ENCODE assay signal across 28 cellular contexts in the genomic region with DNA sequence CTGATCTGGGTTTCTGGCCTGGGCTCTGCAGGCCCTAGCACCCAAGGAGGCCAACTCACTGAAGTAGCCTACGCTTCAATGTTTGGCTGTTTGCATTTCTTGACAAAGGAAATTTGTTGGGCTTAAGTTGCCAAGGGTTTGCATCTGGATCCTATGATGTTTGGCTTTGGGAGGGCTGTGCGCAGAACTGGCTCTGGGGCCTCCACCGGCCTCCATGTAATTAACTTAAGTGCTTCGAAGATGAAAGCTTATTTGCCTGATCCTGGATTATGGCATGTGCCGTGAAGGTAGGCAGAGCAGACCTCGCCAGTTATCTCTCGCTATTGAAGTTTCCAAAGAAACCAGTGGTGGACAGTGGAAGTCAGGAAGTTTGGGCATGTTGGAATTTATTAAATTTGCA.
A peak's percentile ranks its signal among the peaks of the same experiment; 100 is the strongest.
DNase-seq lines count a peak whose midpoint lies in the region; ATAC-seq and TF ChIP-seq lines count a peak whose summit lies in the region.
"Had no signal": no experiment of that assay in that cellular context is flagged by ENCODE, and none has a peak within 500 bp of the region (broad histone marks: within the 10 kb centered on the region; RNA-seq: fewer than 3 reads in every experiment).

No MANE protein-coding gene starts in this region.

- H3K4me1 ChIP-seq in GM23338 (ENCODE audit: insufficient read depth): peaks cover 29% of the 10 kb centered on the region
- H3K4me1 ChIP-seq in iPS-20b (ENCODE audit: insufficient read depth, low read length): peaks cover 34% of the 10 kb centered on the region
- peaks cover 0 to 7% (median 0%) of the 10 kb centered on the region in 6 donors for H3K4me1 ChIP-seq in spleen
- H3K4me1 ChIP-seq: left lung, Peyer's patch, prostate gland had no signal

- intact Hi-C loops in spleen (cut with DNase I; ENCODE audit: low total_unique reads): no loop called here

- H4K20me1 ChIP-seq in GM23338 (replicated peaks; ENCODE audit: insufficient read depth): no peaks in the 10 kb centered on the region

- H3K27me3 Mint-ChIP-seq in GM23338 (ENCODE audit: insufficient read depth, low read depth, poor library complexity): peaks cover 19% of the 10 kb centered on the region
- H3K27me3 Mint-ChIP-seq: activated CD4-positive, alpha-beta T cell treated with anti-CD3 and anti-CD28 coated beads, Interleukin-2, amount 10 ng/mL, durations not matched to agents 24 days and 14 days; activated naive CD4-positive, alpha-beta T cell treated with anti-CD3 and anti-CD28 coated beads, Interleukin-2, amount 50 U/mL, for 24 hours; CD4-positive, alpha-beta T cell; memory B cell; stimulated activated memory B cell treated with anti-CD40 and anti-IgM and Interleukin-4, amounts not matched to agents 10 μg/mL and 1 μg/mL and 100 μg/mL, for 72 hours; T-cell had no signal

- no peaks in the 10 kb centered on the region for H3K9me2 ChIP-seq in GM23338 (ENCODE audit: insufficient read depth)

- H3K9me3 ChIP-seq in iPS-20b (ENCODE audit: insufficient read depth, low read depth, low read length): no peaks in the 10 kb centered on the region
- no peaks in the 10 kb centered on the region for H3K9me3 ChIP-seq in spleen
- H3K9me3 ChIP-seq: left lung, Peyer's patch, prostate gland had no signal

- peak overlapping the region; percentile 98 for H3K27ac Mint-ChIP-seq in GM23338
- H3K27ac Mint-ChIP-seq: activated CD4-positive, alpha-beta T cell treated with anti-CD3 and anti-CD28 coated beads, Interleukin-2, amount 10 ng/mL, durations not matched to agents 24 days and 14 days; activated naive CD4-positive, alpha-beta T cell treated with anti-CD3 and anti-CD28 coated beads, Interleukin-2, amount 50 U/mL, for 24 hours; CD4-positive, alpha-beta T cell; memory B cell; stimulated activated memory B cell treated with anti-CD40 and anti-IgM and Interleukin-4, amounts not matched to agents 10 μg/mL and 1 μg/mL and 100 μg/mL, for 72 hours; T-cell had no signal

- TF ChIP-seq CTCF in GM23338 (conservative IDR thresholded peaks at IDR 0.05; ENCODE audit: low read depth in 2 of 2) (no peak), spleen (IDR thresholded peaks at IDR 0.05 in 8 of 11, conservative IDR thresholded peaks at IDR 0.05 in 3 of 11) (no peak)

- no peaks in the 10 kb centered on the region for H3K79me2 ChIP-seq in GM23338 (replicated peaks; ENCODE audit: insufficient read depth)

- peaks cover 52% of the 10 kb centered on the region for H3K4me1 Mint-ChIP-seq in GM23338
- H3K4me1 Mint-ChIP-seq: activated CD4-positive, alpha-beta T cell treated with anti-CD3 and anti-CD28 coated beads, Interleukin-2, amount 10 ng/mL, durations not matched to agents 24 days and 14 days; activated naive CD4-positive, alpha-beta T cell treated with anti-CD3 and anti-CD28 coated beads, Interleukin-2, amount 50 U/mL, for 24 hours had no signal

- DNase-seq in GM23338 (ENCODE audit: low spot score) (peak; percentile 30), SK-N-DZ (ENCODE audit: low spot score) (peak; percentile 27), retina (peak; percentile 13), spleen (no peak), cerebellar nuclear complex (lab: John Stamatoyannopoulos, UW) (no peak)
- DNase-seq: activated CD4-positive, alpha-beta T cell treated with anti-CD3 and anti-CD28 coated beads, Interleukin-2, amount 10 ng/mL, durations not matched to agents 24 days and 14 days; amniotic stem cell; brain microvascular endothelial cell; CD4-positive, alpha-beta T cell; DMS 273 treated with DMSO at 0.1 percent for 48 hours; EL; hippocampal formation; left lung; NCI-H1436 treated with DMSO at 0.1 percent for 48 hours; NCI-H345; Peyer's patch; SHP77 treated with DMSO at 0.1 percent for 48 hours; stimulated activated CD4-positive, alpha-beta T cell treated with anti-CD3 and anti-CD28 coated beads, Interleukin-4, amount 100 ng/mL, for 4 hours; substantia nigra; T-cell had no signal

- H3K36me3 ChIP-seq in GM23338 (ENCODE audit: insufficient read depth): no peaks in the 10 kb centered on the region
- no peaks in the 10 kb centered on the region for H3K36me3 ChIP-seq in iPS-20b (ENCODE audit: insufficient read depth, low read depth, low read length)
- no peaks in the 10 kb centered on the region for H3K36me3 ChIP-seq in spleen
- H3K36me3 ChIP-seq: brain microvascular endothelial cell, left lung, Peyer's patch, prostate gland had no signal

- 91 to 95% (median 93%) methylated on average over 7 of the region's 7 CpGs for WGBS in spleen, 5 donors

- peak overlapping the region; percentile 98 for H3K27ac ChIP-seq in GM23338 (ENCODE audit: low read depth)
- H3K27ac ChIP-seq in iPS-20b (ENCODE audit: low read length): no peak overlapping the region
- no peak overlapping the region for H3K27ac ChIP-seq in spleen
- H3K27ac ChIP-seq: brain microvascular endothelial cell, left lung, Peyer's patch, prostate gland had no signal

- no peak for TF ChIP-seq POLR2A in spleen (IDR thresholded peaks at IDR 0.05)

- H3K27me3 ChIP-seq in GM23338 (ENCODE audit: insufficient read depth) (no peaks in the 10 kb centered on the region), iPS-20b (ENCODE audit: insufficient read depth, low read length) (no peaks in the 10 kb centered on the region; the same call in 1 of the 2 replicates), spleen (replicated peaks in 1 of 7) (no peaks in the 10 kb centered on the region)
- H3K27me3 ChIP-seq: left lung, Peyer's patch had no signal

- H3K9ac ChIP-seq in iPS-20b (ENCODE audit: low read depth, low read length): no peak overlapping the region

- H3K4me3 ChIP-seq in GM23338 (peak overlapping the region; percentile 34; the same call in 1 of the 2 replicates), iPS-20b (ENCODE audit: low read length) (peak overlapping the region; percentile 55; the same call in 1 of the 2 replicates), spleen (no peak overlapping the region)
- H3K4me3 ChIP-seq: GM12878, left lung, Peyer's patch, prostate gland had no signal

- H3K9me3 Mint-ChIP-seq in GM23338: no peaks in the 10 kb centered on the region; the same call in 2 of the 3 replicates
- H3K9me3 Mint-ChIP-seq: activated CD4-positive, alpha-beta T cell treated with anti-CD3 and anti-CD28 coated beads, Interleukin-2, amount 10 ng/mL, durations not matched to agents 24 days and 14 days; activated naive CD4-positive, alpha-beta T cell treated with anti-CD3 and anti-CD28 coated beads, Interleukin-2, amount 50 U/mL, for 24 hours; CD4-positive, alpha-beta T cell; memory B cell; stimulated activated memory B cell treated with anti-CD40 and anti-IgM and Interleukin-4, amounts not matched to agents 10 μg/mL and 1 μg/mL and 100 μg/mL, for 72 hours; T-cell had no signal

- H3F3A ChIP-seq in GM23338 (replicated peaks; ENCODE audit: low read depth): peaks cover 10% of the 10 kb centered on the region

- 0 out of 2 replicates have a peak overlapping the region, but pooled peaks have one; percentile 8 for H2AFZ ChIP-seq in GM23338

- H3K4me2 ChIP-seq in GM23338: peak overlapping the region; percentile 70

- ATAC-seq in GM23338: no peak; the same call in 2 of the 3 replicates
- ATAC-seq in HG03460 (IDR thresholded peaks at IDR 0.05; ENCODE audit: unreplicated experiment): no peak
- ATAC-seq: GM12878; left lung; sciatic nerve; stimulated activated memory B cell treated with anti-CD40 and anti-IgM and Interleukin-4, amounts not matched to agents 10 μg/mL and 1 μg/mL and 100 μg/mL, for 72 hours; T-cell had no signal

- peaks cover 2% of the 10 kb centered on the region; the same call in 1 of the 3 replicates for H3K36me3 Mint-ChIP-seq in GM23338 (ENCODE audit: low read depth)

- peak overlapping the region; percentile 68 for H3K4me3 Mint-ChIP-seq in GM23338
- H3K4me3 Mint-ChIP-seq: activated CD4-positive, alpha-beta T cell treated with anti-CD3 and anti-CD28 coated beads, Interleukin-2, amount 10 ng/mL, durations not matched to agents 24 days and 14 days; activated naive CD4-positive, alpha-beta T cell treated with anti-CD3 and anti-CD28 coated beads, Interleukin-2, amount 50 U/mL, for 24 hours; CD4-positive, alpha-beta T cell; memory B cell; stimulated activated memory B cell treated with anti-CD40 and anti-IgM and Interleukin-4, amounts not matched to agents 10 μg/mL and 1 μg/mL and 100 μg/mL, for 72 hours; T-cell had no signal

Comparison
In these comparisons a context has a peak if more than half of its experiments do, and no peak if none do; other contexts are left out.
1. DNase-seq: peak in GM23338 (single experiment), SK-N-DZ (single experiment) and retina (single experiment); none in spleen (single experiment) and cerebellar nuclear complex (0 of 2).
2. H3K4me3 ChIP-seq: peak in GM23338 (single experiment) and iPS-20b (single experiment); none in spleen (0 of 8).